In the genomic region with DNA sequence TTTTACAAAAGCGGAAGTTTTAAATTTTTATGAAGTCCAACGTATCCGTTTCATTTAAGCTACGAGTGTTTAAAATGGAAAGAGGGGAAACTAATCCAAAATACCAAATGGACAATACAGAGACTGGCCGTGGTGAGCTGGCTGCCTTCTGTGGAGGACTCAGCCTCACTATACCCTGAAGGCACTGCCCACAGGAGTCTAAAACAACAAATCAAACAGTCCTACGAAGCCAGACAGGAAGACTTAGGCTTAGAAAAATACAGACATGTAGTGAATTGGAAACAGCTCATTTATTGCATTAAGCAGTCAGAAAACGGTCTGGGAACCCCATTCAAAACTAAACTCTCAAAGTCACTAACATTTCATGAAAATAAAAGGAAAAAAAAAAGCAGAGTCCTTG, we compare ENCODE assay signal across 16 cellular contexts.
DNase-seq lines count a peak whose midpoint lies in the region; ATAC-seq and TF ChIP-seq lines count a peak whose summit lies in the region.
"Had no signal": no experiment of that assay in that cellular context is flagged by ENCODE, and none has a peak within 500 bp of the region (broad histone marks: within the 10 kb centered on the region; RNA-seq: fewer than 3 reads in every experiment).

No MANE protein-coding gene starts in this region.

- H3K27me3 ChIP-seq in effector memory CD4-positive, alpha-beta T cell (replicated peaks; ENCODE audit: control insufficient read depth, insufficient read depth, low read length, poor library complexity, severe bottlenecking): no peaks in the 10 kb centered on the region
- H3K27me3 ChIP-seq: pancreas, tibial nerve had no signal

- no peaks in the 10 kb centered on the region for H3K27me3 Mint-ChIP-seq in activated CD8-positive, alpha-beta T cell treated with anti-CD3 and anti-CD28 coated beads for 36 hours
- no peaks in the 10 kb centered on the region for H3K27me3 Mint-ChIP-seq in activated CD8-positive, alpha-beta T cell treated with anti-CD3 and anti-CD28 coated beads, Interleukin-2, amount 10 ng/mL, durations not matched to agents 7 days and 5 days (ENCODE audit: low read depth)

- H3K9me3 ChIP-seq in effector memory CD4-positive, alpha-beta T cell (ENCODE audit: control insufficient read depth, low read length): no peaks in the 10 kb centered on the region
- H3K9me3 ChIP-seq: lower lobe of right lung, pancreas, tibial nerve had no signal

- POLR2A ChIA-PET in activated CD8-positive, alpha-beta T cell treated with anti-CD3 and anti-CD28 coated beads for 36 hours (lab: Charles Lee): interaction anchor here (0.8 to 1.1 kb wide), 3 partner anchors 11 to 41 kb away, joined by 3 read pairs; no protein-coding TSS in a partner anchor
- POLR2A ChIA-PET in activated CD8-positive, alpha-beta T cell treated with anti-CD3 and anti-CD28 coated beads, Interleukin-2, amount 10 ng/mL, durations not matched to agents 7 days and 5 days (lab: Charles Lee): no interaction called here

- no peak overlapping the region for H3K4me3 ChIP-seq in effector memory CD4-positive, alpha-beta T cell (ENCODE audit: insufficient read depth, low read depth, low read length, poor library complexity, severe bottlenecking)
- H3K4me3 ChIP-seq: K562, lower lobe of right lung, pancreas, tibial nerve had no signal

- H3K4me1 ChIP-seq in effector memory CD4-positive, alpha-beta T cell (ENCODE audit: control insufficient read depth, insufficient read depth, low read length, poor library complexity, severe bottlenecking): peaks cover 25% of the 10 kb centered on the region

- H3K36me3 ChIP-seq in effector memory CD4-positive, alpha-beta T cell (ENCODE audit: control insufficient read depth, insufficient read depth, low read length): peaks cover 57% of the 10 kb centered on the region

- H3K36me3 Mint-ChIP-seq in activated CD8-positive, alpha-beta T cell treated with anti-CD3 and anti-CD28 coated beads for 36 hours (ENCODE audit: low read depth): peaks cover 31% of the 10 kb centered on the region
- H3K36me3 Mint-ChIP-seq in activated CD8-positive, alpha-beta T cell treated with anti-CD3 and anti-CD28 coated beads, Interleukin-2, amount 10 ng/mL, durations not matched to agents 7 days and 5 days (ENCODE audit: low read depth): peaks cover 51% of the 10 kb centered on the region

- no peak for DNase-seq in activated CD8-positive, alpha-beta T cell treated with anti-CD3 and anti-CD28 coated beads for 36 hours
- DNase-seq in activated CD8-positive, alpha-beta T cell treated with anti-CD3 and anti-CD28 coated beads, Interleukin-2, amount 10 ng/mL, durations not matched to agents 7 days and 5 days: no peak
- DNase-seq in effector memory CD4-positive, alpha-beta T cell: no peak
- DNase-seq in smooth muscle cell of the brain vasculature (ENCODE audit: low read depth, low spot score) (peak; percentile 31), globus pallidus (ENCODE audit: low spot score) (no peak), HK-2 (ENCODE audit: unreplicated experiment) (no peak)
- no peak for DNase-seq in NK-92 treated with Interleukin-12 subunit alpha and Interleukin-12 subunit beta, amount 100 ng/mL, for 24 hours (lab: John Stamatoyannopoulos, UW)
- DNase-seq: erythroblast; lower lobe of right lung; NCI-H69; stimulated activated CD4-positive, alpha-beta T cell treated with anti-CD3 and anti-CD28 coated beads, Interleukin-12 subunit alpha, Interleukin-12 subunit beta, amount 100 ng/mL, for 4 hours; WERI-Rb-1 had no signal

- ATAC-seq in activated CD8-positive, alpha-beta T cell treated with anti-CD3 and anti-CD28 coated beads for 36 hours: no peak
- no peak for ATAC-seq in activated CD8-positive, alpha-beta T cell treated with anti-CD3 and anti-CD28 coated beads, Interleukin-2, amount 10 ng/mL, durations not matched to agents 7 days and 5 days
- ATAC-seq in SK-N-SH treated with all-trans-retinoic acid at 6 μM for 48 hours: 0 out of 3 replicates have a peak, but pooled peaks have one; percentile 8
- ATAC-seq: K562, lower lobe of right lung had no signal

- TF ChIP-seq CTCF in activated CD8-positive, alpha-beta T cell treated with anti-CD3 and anti-CD28 coated beads for 36 hours (IDR thresholded peaks at IDR 0.05): no peak

- peak overlapping the region; percentile 28 for H3K27ac ChIP-seq in effector memory CD4-positive, alpha-beta T cell (ENCODE audit: insufficient read depth, low read length, poor library complexity, severe bottlenecking)
- H3K27ac ChIP-seq: lower lobe of right lung, pancreas, tibial nerve, WERI-Rb-1 had no signal

- H3K27ac Mint-ChIP-seq in activated CD8-positive, alpha-beta T cell treated with anti-CD3 and anti-CD28 coated beads for 36 hours: peak overlapping the region; percentile 70
- no peak overlapping the region for H3K27ac Mint-ChIP-seq in activated CD8-positive, alpha-beta T cell treated with anti-CD3 and anti-CD28 coated beads, Interleukin-2, amount 10 ng/mL, durations not matched to agents 7 days and 5 days

- H3K4me3 Mint-ChIP-seq in activated CD8-positive, alpha-beta T cell treated with anti-CD3 and anti-CD28 coated beads for 36 hours: no peak overlapping the region
- no peak overlapping the region for H3K4me3 Mint-ChIP-seq in activated CD8-positive, alpha-beta T cell treated with anti-CD3 and anti-CD28 coated beads, Interleukin-2, amount 10 ng/mL, durations not matched to agents 7 days and 5 days

- CTCF ChIA-PET in activated CD8-positive, alpha-beta T cell treated with anti-CD3 and anti-CD28 coated beads for 36 hours (lab: Charles Lee): interaction anchor here (0.6 to 7.6 kb wide), 12 partner anchors 9 to 1254 kb away, joined by 3 to 55 read pairs (median 4); no protein-coding TSS in a partner anchor
- CTCF ChIA-PET in activated CD8-positive, alpha-beta T cell treated with anti-CD3 and anti-CD28 coated beads, Interleukin-2, amount 10 ng/mL, durations not matched to agents 7 days and 5 days (lab: Charles Lee): interaction anchor here (0.6 to 4.3 kb wide), 8 partner anchors 10 to 230 kb away, joined by 3 to 31 read pairs (median 14); no protein-coding TSS in a partner anchor

- intact Hi-C loops in activated CD8-positive, alpha-beta T cell treated with anti-CD3 and anti-CD28 coated beads for 36 hours (cut with micrococcal nuclease): loop anchor here (5.0 kb wide), 1 partner anchor 40 kb away; no protein-coding TSS in a partner anchor

- peaks cover 55% of the 10 kb centered on the region for H3K4me1 Mint-ChIP-seq in activated CD8-positive, alpha-beta T cell treated with anti-CD3 and anti-CD28 coated beads for 36 hours (ENCODE audit: low read depth)
- H3K4me1 Mint-ChIP-seq in activated CD8-positive, alpha-beta T cell treated with anti-CD3 and anti-CD28 coated beads, Interleukin-2, amount 10 ng/mL, durations not matched to agents 7 days and 5 days (ENCODE audit: low read depth): peaks cover 41% of the 10 kb centered on the region

- H3K9me3 Mint-ChIP-seq in activated CD8-positive, alpha-beta T cell treated with anti-CD3 and anti-CD28 coated beads for 36 hours: no peaks in the 10 kb centered on the region
- no peaks in the 10 kb centered on the region for H3K9me3 Mint-ChIP-seq in activated CD8-positive, alpha-beta T cell treated with anti-CD3 and anti-CD28 coated beads, Interleukin-2, amount 10 ng/mL, durations not matched to agents 7 days and 5 days (ENCODE audit: insufficient read depth)

TF ChIP-seq in SK-N-SH treated with all-trans-retinoic acid at 6 μM for 48 hours, 23 proteins besides CTCF, POLR2A, EP300 and RAD21:
- TF ChIP-seq OSR1 (CRISPR knock-in tag; IDR thresholded peaks at IDR 0.05): no peak
- TF ChIP-seq, protein P1, sequence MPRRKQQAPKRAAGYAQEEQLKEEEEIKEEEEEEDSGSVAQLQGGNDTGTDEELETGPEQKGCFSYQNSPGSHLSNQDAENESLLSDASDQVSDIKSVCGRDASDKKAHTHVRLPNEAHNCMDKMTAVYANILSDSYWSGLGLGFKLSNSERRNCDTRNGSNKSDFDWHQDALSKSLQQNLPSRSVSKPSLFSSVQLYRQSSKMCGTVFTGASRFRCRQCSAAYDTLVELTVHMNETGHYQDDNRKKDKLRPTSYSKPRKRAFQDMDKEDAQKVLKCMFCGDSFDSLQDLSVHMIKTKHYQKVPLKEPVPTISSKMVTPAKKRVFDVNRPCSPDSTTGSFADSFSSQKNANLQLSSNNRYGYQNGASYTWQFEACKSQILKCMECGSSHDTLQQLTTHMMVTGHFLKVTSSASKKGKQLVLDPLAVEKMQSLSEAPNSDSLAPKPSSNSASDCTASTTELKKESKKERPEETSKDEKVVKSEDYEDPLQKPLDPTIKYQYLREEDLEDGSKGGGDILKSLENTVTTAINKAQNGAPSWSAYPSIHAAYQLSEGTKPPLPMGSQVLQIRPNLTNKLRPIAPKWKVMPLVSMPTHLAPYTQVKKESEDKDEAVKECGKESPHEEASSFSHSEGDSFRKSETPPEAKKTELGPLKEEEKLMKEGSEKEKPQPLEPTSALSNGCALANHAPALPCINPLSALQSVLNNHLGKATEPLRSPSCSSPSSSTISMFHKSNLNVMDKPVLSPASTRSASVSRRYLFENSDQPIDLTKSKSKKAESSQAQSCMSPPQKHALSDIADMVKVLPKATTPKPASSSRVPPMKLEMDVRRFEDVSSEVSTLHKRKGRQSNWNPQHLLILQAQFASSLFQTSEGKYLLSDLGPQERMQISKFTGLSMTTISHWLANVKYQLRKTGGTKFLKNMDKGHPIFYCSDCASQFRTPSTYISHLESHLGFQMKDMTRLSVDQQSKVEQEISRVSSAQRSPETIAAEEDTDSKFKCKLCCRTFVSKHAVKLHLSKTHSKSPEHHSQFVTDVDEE (CRISPR knock-in tag; IDR thresholded peaks at IDR 0.05): 0 out of 2 replicates have a peak, but pooled peaks have one; percentile 19
